ENCODE assay signal across 9 cellular contexts in the genomic region with DNA sequence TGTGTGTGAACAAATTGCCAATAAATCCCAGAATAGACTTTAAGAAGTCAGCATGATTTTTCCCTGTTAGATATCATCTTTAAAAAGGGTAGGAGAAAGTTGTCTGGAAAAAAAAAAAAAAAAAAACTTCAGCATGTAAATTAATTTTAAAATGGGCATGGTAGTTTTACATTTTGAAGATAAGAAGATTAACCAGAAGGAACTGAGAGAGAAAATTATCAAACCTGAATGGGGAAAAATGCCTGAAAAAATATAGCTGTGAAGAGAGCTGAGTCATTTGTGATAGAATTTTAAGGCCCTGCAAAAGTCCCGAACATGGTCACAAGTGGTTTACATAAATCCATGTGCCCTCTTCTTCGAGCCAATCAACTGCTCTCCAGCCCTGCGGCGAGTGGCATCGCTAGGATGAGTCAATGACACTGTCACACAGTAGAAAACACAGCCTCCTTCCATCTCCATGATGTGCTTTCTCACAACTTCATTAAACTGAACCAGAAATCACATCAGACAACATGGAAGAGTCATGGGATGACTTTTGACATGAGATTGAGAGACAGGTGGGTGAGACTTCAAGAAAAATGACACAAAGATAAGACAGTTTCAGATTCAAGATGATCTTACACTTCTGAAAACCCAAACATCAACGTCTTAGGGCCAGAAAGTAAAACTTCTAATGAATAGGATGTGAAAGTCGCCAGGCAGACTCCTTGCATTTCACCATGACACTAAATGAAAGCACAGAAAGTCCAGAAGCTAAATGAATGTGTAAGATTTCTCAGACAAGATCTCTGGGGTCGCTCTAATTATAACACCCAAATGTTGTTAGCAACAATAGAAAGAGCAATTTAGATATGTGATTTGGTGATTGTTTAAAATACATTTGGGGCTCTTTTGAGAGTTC.
DNase-seq lines count a peak whose midpoint lies in the region; ATAC-seq and TF ChIP-seq lines count a peak whose summit lies in the region.
"Had no signal": no experiment of that assay in that cellular context is flagged by ENCODE, and none has a peak within 500 bp of the region (broad histone marks: within the 10 kb centered on the region; RNA-seq: fewer than 3 reads in every experiment).

No MANE protein-coding gene starts in this region.

- H3K27ac ChIP-seq in thyroid gland, result no peak overlapping the region

- WGBS in thyroid gland, 2 donors, result 85 to 90% methylated on average over 8 of the region's 8 CpGs

- no peaks in the 10 kb centered on the region for H3K4me1 Mint-ChIP-seq in osteocyte (ENCODE audit: unreplicated experiment)

- no peaks in the 10 kb centered on the region for H3K36me3 ChIP-seq in thyroid gland

- TF ChIP-seq CTCF in thyroid gland (IDR thresholded peaks at IDR 0.05) (no peak), osteocyte (IDR thresholded peaks at IDR 0.05) (no peak)

- intact Hi-C loops in thyroid gland (cut with DNase I), result no loop called here

- no peaks in the 10 kb centered on the region for H3K9me3 Mint-ChIP-seq in osteocyte (ENCODE audit: unreplicated experiment)

- TF ChIP-seq POLR2A in thyroid gland (IDR thresholded peaks at IDR 0.05), result no peak

- no peaks in the 10 kb centered on the region for H3K9me3 ChIP-seq in thyroid gland

- H3K27ac Mint-ChIP-seq in osteocyte (ENCODE audit: unreplicated experiment), result no peak overlapping the region
- H3K27ac Mint-ChIP-seq: B cell had no signal

- no peak overlapping the region for H3K4me3 ChIP-seq in thyroid gland (replicated peaks in 1 of 3)

- peaks cover 0 to 13% of the 10 kb centered on the region in 2 donors for H3K4me1 ChIP-seq in thyroid gland

- H3K27me3 Mint-ChIP-seq in osteocyte (ENCODE audit: unreplicated experiment), result peaks cover 4% of the 10 kb centered on the region

- H3K36me3 Mint-ChIP-seq in osteocyte (ENCODE audit: unreplicated experiment), result no peaks in the 10 kb centered on the region

- DNase-seq in stimulated activated naive CD4-positive, alpha-beta T cell treated with Interleukin-2 at 50 U/mL for 16 hours (lab: John Stamatoyannopoulos, UW), result peak; percentile 80
- DNase-seq in stimulated activated naive CD4-positive, alpha-beta T cell (lab: John Stamatoyannopoulos, UW), result no peak
- peak; percentile 89 for DNase-seq in activated effector memory CD4-positive, alpha-beta T cell treated with anti-CD3 and anti-CD28 coated beads, Interleukin-2, amount 50 U/mL, for 16 hours
- DNase-seq in stimulated activated naive CD8-positive, alpha-beta T cell treated with anti-CD3 and anti-CD28 coated beads, Interleukin-15, Interleukin-2, amounts not matched to agents 100 U/mL and 50 U/mL, for 24 hours, result peak; percentile 64
- no peak for DNase-seq in NCI-H446 treated with DMSO at 0.1 percent for 48 hours (lab: John Stamatoyannopoulos, UW)
- DNase-seq in thyroid gland, result no peak
- DNase-seq in osteocyte (ENCODE audit: extremely low spot score, unreplicated experiment), result no peak

- H3K27me3 ChIP-seq in thyroid gland, result no peaks in the 10 kb centered on the region

- no peak overlapping the region for H3K4me3 Mint-ChIP-seq in osteocyte (ENCODE audit: unreplicated experiment)
- H3K4me3 Mint-ChIP-seq: B cell had no signal

- peak; percentile 81 for ATAC-seq in HG03469 (IDR thresholded peaks at IDR 0.05; ENCODE audit: unreplicated experiment)
- ATAC-seq in stimulated activated naive CD8-positive, alpha-beta T cell treated with anti-CD3 and anti-CD28 coated beads, Interleukin-15, Interleukin-2, amounts not matched to agents 100 U/mL and 50 U/mL, for 24 hours, result peak; percentile 95

Comparison
In these comparisons a context has a peak if more than half of its experiments do, and no peak if none do; other contexts are left out.
1. DNase-seq: peak in stimulated activated naive CD4-positive, alpha-beta T cell treated with Interleukin-2 at 50 U/mL for 16 hours (single experiment), activated effector memory CD4-positive, alpha-beta T cell treated with anti-CD3 and anti-CD28 coated beads, Interleukin-2, amount 50 U/mL, for 16 hours (single experiment) and stimulated activated naive CD8-positive, alpha-beta T cell treated with anti-CD3 and anti-CD28 coated beads, Interleukin-15, Interleukin-2, amounts not matched to agents 100 U/mL and 50 U/mL, for 24 hours (single experiment); none in stimulated activated naive CD4-positive, alpha-beta T cell (0 of 6), NCI-H446 treated with DMSO at 0.1 percent for 48 hours (single experiment), thyroid gland (0 of 2) and osteocyte (single experiment).